Comparison of ENCODE assay signal across 18 cellular contexts in genomic region chr18:56152547-56152946, GRCh38.
A peak's percentile ranks its signal among the peaks of the same experiment; 100 is the strongest.
DNase-seq lines count a peak whose midpoint lies in the region; ATAC-seq lines count a peak whose summit lies in the region.
"Had no signal": no experiment of that assay in that cellular context is flagged by ENCODE, and none has a peak within 500 bp of the region (broad histone marks: within the 10 kb centered on the region; RNA-seq: fewer than 3 reads in every experiment).

No MANE protein-coding gene starts in this region.

- no peak for ATAC-seq in HG03108 (IDR thresholded peaks at IDR 0.05; ENCODE audit: unreplicated experiment)
- ATAC-seq in GM18519 (IDR thresholded peaks at IDR 0.05; ENCODE audit: low FRiP score, unreplicated experiment), result no peak
- ATAC-seq: Right ventricle myocardium inferior had no signal

- DNase-seq in NCI-H1417 treated with DMSO at 0.1 percent for 48 hours (lab: John Stamatoyannopoulos, UW), result peak; percentile 69
- DNase-seq in NCI-H748 (lab: John Stamatoyannopoulos, UW; ENCODE audit: unreplicated experiment), result peak; percentile 86
- DNase-seq in left kidney (ENCODE audit: low read depth, low spot score), result peak; percentile 74
- DNase-seq in retina, result peak; percentile 26
- no peak for DNase-seq in NCI-H2196 treated with DMSO at 0.1 percent for 48 hours (lab: John Stamatoyannopoulos, UW; ENCODE audit: unreplicated experiment)
- DNase-seq in activated CD4-positive, alpha-beta T cell treated with anti-CD3 and anti-CD28 coated beads, Interleukin-2, amount 50 U/mL, for 4 hours, result no peak
- DNase-seq: CD4-positive, alpha-beta T cell; DMS 273 treated with DMSO at 0.1 percent for 48 hours; DMS79 treated with DMSO at 0.1 percent for 48 hours; H7; Karpas-422; MV-4-11; NCI-H510A; NCI-H82; OCI-M1 had no signal

Comparison
In these comparisons a context has a peak if more than half of its experiments do, and no peak if none do; other contexts are left out.
1. DNase-seq: peak in NCI-H1417 treated with DMSO at 0.1 percent for 48 hours (single experiment), NCI-H748 (single experiment), left kidney (single experiment) and retina (single experiment); none in NCI-H2196 treated with DMSO at 0.1 percent for 48 hours (single experiment) and activated CD4-positive, alpha-beta T cell treated with anti-CD3 and anti-CD28 coated beads, Interleukin-2, amount 50 U/mL, for 4 hours (0 of 2).